8 cellular contexts compared by ENCODE assay signal in genomic region chr6:18823782-18824386, GRCh38.
A peak's percentile ranks its signal among the peaks of the same experiment; 100 is the strongest.
DNase-seq lines count a peak whose midpoint lies in the region; ATAC-seq and TF ChIP-seq lines count a peak whose summit lies in the region.

No MANE protein-coding gene starts in this region.

- no peaks in the 10 kb centered on the region for H3K36me3 ChIP-seq in Caco-2 (ENCODE audit: control insufficient read depth, insufficient read depth, low read length)
- no peaks in the 10 kb centered on the region for H3K36me3 ChIP-seq in neuronal stem cell (replicated peaks in 1 of 2; ENCODE audit: control insufficient read depth in 2 of 2, insufficient read depth in 2 of 2, low read length in 2 of 2)

- no CpG with 5 or more reads among the region's 5 CpGs for WGBS in neuronal stem cell (ENCODE audit: extremely low coverage in 2 of 2, insufficient read length in 2 of 2, insufficient replicate concordance in 1 of 2), 2 donors

- no peak overlapping the region for H3K9ac ChIP-seq in neuronal stem cell (ENCODE audit: low read depth, low read length, poor library complexity)

- CTCF ChIA-PET in Caco-2 (lab: Charles Lee), result no interaction called here

- H2BK12ac ChIP-seq in neuronal stem cell (ENCODE audit: low read length), result no peak overlapping the region

- no TSS peak for BruUV-seq in Caco-2 (replicated peaks; lab: Mats Ljungman, UMichigan)

- H3K9me3 Mint-ChIP-seq in Caco-2 (ENCODE audit: unreplicated experiment), result peaks cover 43% of the 10 kb centered on the region

- POLR2A ChIA-PET in Caco-2 (lab: Charles Lee), result no interaction called here

- H3K9me3 ChIP-seq in Caco-2 (peaks cover 13% of the 10 kb centered on the region), neuronal stem cell (replicated peaks in 1 of 2; ENCODE audit: control insufficient read depth in 2 of 2, insufficient read depth in 1 of 2, low read depth in 1 of 2, low read length in 2 of 2) (peaks cover 3 to 13% of the 10 kb centered on the region in 2 donors)

- no peak overlapping the region for H2AK5ac ChIP-seq in neuronal stem cell (ENCODE audit: low read depth, low read length)

- H2AFZ ChIP-seq in neuronal stem cell (ENCODE audit: low read length), result no peak overlapping the region

- no peak overlapping the region for H4K91ac ChIP-seq in neuronal stem cell (ENCODE audit: low read depth, low read length, poor library complexity)

- intact Hi-C loops in Caco-2 (cut with micrococcal nuclease; ENCODE audit: unreplicated experiment), result loop anchor here (1.0 kb wide), 1 partner anchor 228 kb away; no protein-coding TSS in a partner anchor

- H3K27ac ChIP-seq in VCaP (no peak overlapping the region), neuronal stem cell (replicated peaks; ENCODE audit: low read length) (no peak overlapping the region)

- H2BK15ac ChIP-seq in neuronal stem cell (ENCODE audit: low read length), result no peak overlapping the region

- no peak overlapping the region for H4K8ac ChIP-seq in neuronal stem cell (ENCODE audit: low read depth, low read length)

- peak; percentile 39 to 73 for TF ChIP-seq CTCF in Caco-2 (IDR thresholded peaks at IDR 0.05; ENCODE audit: insufficient read depth in 1 of 2, low read depth in 1 of 2, low read length in 1 of 2, severe bottlenecking in 1 of 2, unreplicated experiment in 1 of 2)
- TF ChIP-seq CTCF in HFF-Myc (IDR thresholded peaks at IDR 0.05; ENCODE audit: low read depth, low read length, missing control alignments), result peak; percentile 70
- TF ChIP-seq CTCF in VCaP (conservative IDR thresholded peaks at IDR 0.05), result 0 out of 2 replicates have a peak, but pooled peaks have one; percentile 9

- H3K4me3 Mint-ChIP-seq in Caco-2 (ENCODE audit: unreplicated experiment), result no peak overlapping the region

- no peak overlapping the region for H2BK120ac ChIP-seq in neuronal stem cell (ENCODE audit: low read depth, low read length)

- H3K14ac ChIP-seq in neuronal stem cell (ENCODE audit: low read length), result no peak overlapping the region

- H3K27me3 ChIP-seq in Caco-2 (replicated peaks; ENCODE audit: control insufficient read depth, insufficient read depth, low read length) (no peaks in the 10 kb centered on the region), neuronal stem cell (ENCODE audit: control insufficient read depth in 3 of 3, insufficient read depth in 3 of 3, low read depth in 1 of 3, low read length in 3 of 3) (no peaks in the 10 kb centered on the region)

- no peak overlapping the region for H3K4me3 ChIP-seq in Caco-2 (ENCODE audit: low read depth, low read length)
- H3K4me3 ChIP-seq in HFF-Myc (replicated peaks; ENCODE audit: low read depth, low read length), result no peak overlapping the region
- H3K4me3 ChIP-seq in neuronal stem cell (ENCODE audit: low read length in 2 of 2), result no peak overlapping the region

- H3K27me3 Mint-ChIP-seq in Caco-2 (ENCODE audit: insufficient read depth, unreplicated experiment), result no peaks in the 10 kb centered on the region

- no peaks in the 10 kb centered on the region for H3K79me1 ChIP-seq in neuronal stem cell (ENCODE audit: low read depth, low read length)

- H3K36me3 Mint-ChIP-seq in Caco-2 (ENCODE audit: insufficient read depth, unreplicated experiment), result no peaks in the 10 kb centered on the region

- DNase-seq in Caco-2, result peak; percentile 42 to 63
- peak; percentile 14 for DNase-seq in HFF-Myc (ENCODE audit: extremely low read depth, low read depth)
- peak; percentile 32 for DNase-seq in iPS-NIHi11 (ENCODE audit: low spot score)
- no peak for DNase-seq in neuronal stem cell (ENCODE audit: low spot score)
- DNase-seq in GOT3 (lab: John Stamatoyannopoulos, UW), result no peak
- no peak for DNase-seq in NCI-H2171 (lab: John Stamatoyannopoulos, UW)

- no peak for ATAC-seq in HG03175 (IDR thresholded peaks at IDR 0.05; ENCODE audit: unreplicated experiment)

- H3K4me1 ChIP-seq in Caco-2 (no peaks in the 10 kb centered on the region), neuronal stem cell (ENCODE audit: control insufficient read depth in 2 of 2, insufficient read depth in 1 of 2, low read depth in 1 of 2, low read length in 2 of 2) (no peaks in the 10 kb centered on the region)

- H3K4me2 ChIP-seq in neuronal stem cell (ENCODE audit: insufficient read depth, low read length, poor library complexity, severe bottlenecking), result no peak overlapping the region

- no peaks in the 10 kb centered on the region for H3K4me1 Mint-ChIP-seq in Caco-2 (ENCODE audit: low read depth, unreplicated experiment)

- H3K4ac ChIP-seq in neuronal stem cell (ENCODE audit: low read length), result no peak overlapping the region

- no peak overlapping the region for H3K23ac ChIP-seq in neuronal stem cell (ENCODE audit: low read depth, low read length, poor library complexity)

- no peak overlapping the region for H2BK5ac ChIP-seq in neuronal stem cell (ENCODE audit: low read length)

- H3K18ac ChIP-seq in neuronal stem cell (ENCODE audit: low read length), result no peak overlapping the region

- no peak overlapping the region for H3K27ac Mint-ChIP-seq in Caco-2 (ENCODE audit: unreplicated experiment)

Comparison
In these comparisons a context has a peak if more than half of its experiments do, and no peak if none do; other contexts are left out.
1. DNase-seq: peak in Caco-2 (2 of 2), HFF-Myc (single experiment) and iPS-NIHi11 (single experiment); none in neuronal stem cell (single experiment), GOT3 (single experiment) and NCI-H2171 (single experiment).
2. CTCF ChIP-seq: peak in every context shown above with its lines; median percentile 70 in HFF-Myc; 56 in Caco-2; 9 in VCaP.